9 cellular contexts compared by ENCODE assay signal in the genomic region with DNA sequence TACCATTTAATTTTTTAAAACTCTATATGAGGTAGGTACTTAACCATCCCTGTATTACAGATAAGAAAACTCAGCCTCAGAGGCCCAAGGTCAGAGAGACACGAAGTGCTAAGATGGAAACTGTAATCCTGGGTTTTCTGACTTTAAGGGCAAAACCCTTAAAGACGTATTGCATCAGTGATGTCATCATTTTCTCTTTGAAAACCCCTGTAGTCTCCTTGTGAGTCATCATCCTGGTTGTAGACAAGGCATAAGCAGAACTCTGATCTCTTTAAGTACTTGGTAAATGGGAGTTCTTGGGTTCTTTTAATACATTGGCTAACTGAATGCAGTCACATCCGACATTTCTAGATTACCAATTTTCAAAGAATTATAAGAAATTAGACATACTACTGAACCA. TPM values are rescaled to one million over a fixed set of nuclear protein-coding genes. Genes with fewer than 3 reads are reported as not detected.
DNase-seq lines count a peak whose midpoint lies in the region; ATAC-seq, FAIRE-seq and TF ChIP-seq lines count a peak whose summit lies in the region.
"Had no signal": no experiment of that assay in that cellular context is flagged by ENCODE, and none has a peak within 500 bp of the region (broad histone marks: within the 10 kb centered on the region; RNA-seq: fewer than 3 reads in every experiment).

No MANE protein-coding gene starts in this region.

- H3K9me3 ChIP-seq in Peyer's patch: no peaks in the 10 kb centered on the region

- TF ChIP-seq CTCF in GM12864 (IDR thresholded peaks at IDR 0.05; ENCODE audit: low read depth, low read length, missing control alignments): no peak
- no peak for TF ChIP-seq CTCF in GM20000 (IDR thresholded peaks at IDR 0.05; ENCODE audit: extremely low read depth, missing control alignments)
- TF ChIP-seq CTCF in bronchial epithelial cell (IDR thresholded peaks at IDR 0.05; ENCODE audit: insufficient read depth, low read length, severe bottlenecking): no peak
- TF ChIP-seq CTCF in Peyer's patch (IDR thresholded peaks at IDR 0.05): no peak

- FAIRE-seq in bronchial epithelial cell (lab: Jason Lieb, UNC): no peak

- no peak for TF ChIP-seq POLR2A in Peyer's patch (IDR thresholded peaks at IDR 0.05)

- H3K27me3 ChIP-seq in bronchial epithelial cell (ENCODE audit: control insufficient read depth, insufficient read depth, low read length): no peaks in the 10 kb centered on the region
- no peaks in the 10 kb centered on the region for H3K27me3 ChIP-seq in Peyer's patch

- intact Hi-C loops in left cardiac atrium (cut with DNase I): no loop called here

- H3K36me3 ChIP-seq in bronchial epithelial cell (ENCODE audit: control insufficient read depth, insufficient read depth, low read length) (no peaks in the 10 kb centered on the region), Peyer's patch (no peaks in the 10 kb centered on the region)

- ATAC-seq in HG03175 (IDR thresholded peaks at IDR 0.05; ENCODE audit: unreplicated experiment) (peak; percentile 50), left cardiac atrium (no peak)

- H3K27ac ChIP-seq in Peyer's patch: no peak overlapping the region

- no peaks in the 10 kb centered on the region for H3K4me1 ChIP-seq in Peyer's patch

- H3K4me3 ChIP-seq in GM12864 (ENCODE audit: low read depth, low read length): no peak overlapping the region
- no peak overlapping the region for H3K4me3 ChIP-seq in bronchial epithelial cell (ENCODE audit: low read depth, low read length)
- no peak overlapping the region for H3K4me3 ChIP-seq in Peyer's patch

- peak; percentile 24 for DNase-seq in GM12864 (ENCODE audit: low read depth)
- peak; percentile 15 for DNase-seq in GM20000 (ENCODE audit: low spot score)
- DNase-seq in bronchial epithelial cell (ENCODE audit: low read depth): peak; percentile 71
- no peak for DNase-seq in DMS79 treated with DMSO at 0.1 percent for 48 hours (lab: John Stamatoyannopoulos, UW)
- no peak for DNase-seq in Peyer's patch
- DNase-seq in left cardiac atrium: no peak
- no peak for DNase-seq in activated CD8-positive, alpha-beta memory T cell treated with anti-CD3 and anti-CD28 coated beads, Interleukin-2, amount 50 U/mL, for 48 hours
- DNase-seq: DND-41 had no signal

RNA-seq across cellular contexts. Expression of gene MDFIC2, which starts 48.5 kb away (rescaled TPM):
- total RNA-seq in bronchial epithelial cell: not detected in 2 replicates
- total RNA-seq in Peyer's patch: not detected
- total RNA-seq in left cardiac atrium: not detected

Comparison
In these comparisons a context has a peak if more than half of its experiments do, and no peak if none do; other contexts are left out.
1. DNase-seq: peak in GM12864 (single experiment), GM20000 (single experiment) and bronchial epithelial cell (single experiment); none in DMS79 treated with DMSO at 0.1 percent for 48 hours (single experiment), Peyer's patch (0 of 3), left cardiac atrium (single experiment) and activated CD8-positive, alpha-beta memory T cell treated with anti-CD3 and anti-CD28 coated beads, Interleukin-2, amount 50 U/mL, for 48 hours (single experiment).